In the genomic region with DNA sequence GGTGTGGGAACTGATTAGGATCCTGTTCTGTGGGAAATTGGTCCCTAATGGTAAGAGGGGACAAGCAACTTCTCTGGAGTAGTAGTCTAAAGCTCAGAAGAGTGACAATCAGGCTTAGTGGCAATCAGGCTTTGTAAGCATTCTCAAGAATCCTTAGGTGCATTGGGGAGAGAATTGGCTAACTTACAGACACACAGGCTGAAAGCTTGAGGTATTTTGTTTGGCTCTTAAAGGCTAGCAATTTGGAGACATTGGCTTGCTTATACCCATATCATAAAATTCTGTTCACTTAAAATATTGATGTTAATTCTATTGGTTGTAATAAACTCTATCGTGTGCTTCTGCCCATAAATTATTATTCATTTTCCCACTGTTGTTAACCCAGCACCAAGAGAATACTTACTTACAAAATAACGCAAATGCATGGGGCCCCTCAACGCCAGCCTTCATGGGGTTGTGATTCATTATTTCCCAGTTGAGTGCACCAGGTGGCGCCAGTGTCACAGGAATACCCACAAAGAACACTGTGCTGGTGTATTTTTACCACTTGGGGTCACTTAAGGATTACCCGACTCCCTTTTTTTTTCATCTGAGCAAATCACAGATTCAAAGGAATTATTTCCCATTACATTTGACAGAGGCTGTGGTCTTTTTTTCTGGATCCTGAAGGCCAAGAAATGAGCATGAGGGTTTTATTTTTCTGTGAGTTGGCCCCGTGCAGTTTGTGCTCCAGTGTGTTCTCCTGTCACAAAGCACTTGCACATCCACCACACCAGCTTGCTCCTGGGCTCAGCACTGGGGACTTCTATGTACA, we compare ENCODE assay signal across 8 cellular contexts. TPM values are rescaled to one million over a fixed set of nuclear protein-coding genes. Genes with fewer than 3 reads are reported as not detected.
DNase-seq lines count a peak whose midpoint lies in the region; ATAC-seq, FAIRE-seq and TF ChIP-seq lines count a peak whose summit lies in the region.

No MANE protein-coding gene starts in this region.

- DNase-seq in BE2C = peak; percentile 65
- DNase-seq in NCI-H2196 (lab: John Stamatoyannopoulos, UW; ENCODE audit: unreplicated experiment) = peak; percentile 19
- peak; percentile 45 for DNase-seq in activated CD4-positive, alpha-beta T cell treated with anti-CD3 and anti-CD28 coated beads, Interleukin-2, amount 50 U/mL, for 4 hours
- peak in 2 of 3 donors; percentile 58 to 81 for DNase-seq in mucosa of descending colon
- DNase-seq in stimulated activated CD8-positive, alpha-beta memory T cell treated with anti-CD3 and anti-CD28 coated beads, Interleukin-7, amount 100 ng/mL, for 48 hours (ENCODE audit: extremely low read depth in 1 of 2, low read depth in 1 of 2) = peak; percentile 6 to 20

- H3K4me3 ChIP-seq in BE2C (ENCODE audit: low read depth, low read length) (no peak overlapping the region), mucosa of descending colon (no peak overlapping the region)

- peak; percentile 92 for TF ChIP-seq CTCF in BE2C (IDR thresholded peaks at IDR 0.05; ENCODE audit: low read depth, low read length)
- peak; percentile 51 for TF ChIP-seq CTCF in mucosa of descending colon (IDR thresholded peaks at IDR 0.05)

- H3K9me3 ChIP-seq in BE2C (no peaks in the 10 kb centered on the region), mucosa of descending colon (no peaks in the 10 kb centered on the region)

- peak; percentile 21 for FAIRE-seq in endometrium (lab: Jason Lieb, UNC)

- H3K4me1 ChIP-seq in BE2C (no peaks in the 10 kb centered on the region), mucosa of descending colon (ENCODE audit: low read depth) (no peaks in the 10 kb centered on the region)

- H3K36me3 ChIP-seq in BE2C (peaks cover 44% of the 10 kb centered on the region), mucosa of descending colon (ENCODE audit: low read depth) (no peaks in the 10 kb centered on the region)

- intact Hi-C loops in mucosa of descending colon (cut with DNase I, micrococcal nuclease) = loop anchor here (5.0 to 10.0 kb wide), 2 partner anchors 868 to 870 kb away; no protein-coding TSS in a partner anchor

- ATAC-seq in GM18861 (IDR thresholded peaks at IDR 0.05; ENCODE audit: unreplicated experiment) (peak; percentile 75), HG03039 (IDR thresholded peaks at IDR 0.05; ENCODE audit: unreplicated experiment) (peak; percentile 75), mucosa of descending colon (peak; percentile 83)

- no peaks in the 10 kb centered on the region for H3K27me3 ChIP-seq in BE2C

RNA-seq across cellular contexts. Expression of a gene that starts 45.5 kb away (rescaled TPM):
- polyA plus RNA-seq in BE2C (2012; ENCODE audit: insufficient read depth, insufficient read length, low read depth) = 109 TPM
- 10 to 100 TPM; 70.7 to 96.7 (median 72.4) TPM for total RNA-seq in mucosa of descending colon

Comparison
In these comparisons a context has a peak if more than half of its experiments do, and no peak if none do; other contexts are left out.
1. DNase-seq: peak in every context shown above with its lines; median percentile 70 in mucosa of descending colon; 65 in BE2C; 45 in activated CD4-positive, alpha-beta T cell treated with anti-CD3 and anti-CD28 coated beads, Interleukin-2, amount 50 U/mL, for 4 hours; 19 in NCI-H2196; 13 in stimulated activated CD8-positive, alpha-beta memory T cell treated with anti-CD3 and anti-CD28 coated beads, Interleukin-7, amount 100 ng/mL, for 48 hours.